In the genomic region with DNA sequence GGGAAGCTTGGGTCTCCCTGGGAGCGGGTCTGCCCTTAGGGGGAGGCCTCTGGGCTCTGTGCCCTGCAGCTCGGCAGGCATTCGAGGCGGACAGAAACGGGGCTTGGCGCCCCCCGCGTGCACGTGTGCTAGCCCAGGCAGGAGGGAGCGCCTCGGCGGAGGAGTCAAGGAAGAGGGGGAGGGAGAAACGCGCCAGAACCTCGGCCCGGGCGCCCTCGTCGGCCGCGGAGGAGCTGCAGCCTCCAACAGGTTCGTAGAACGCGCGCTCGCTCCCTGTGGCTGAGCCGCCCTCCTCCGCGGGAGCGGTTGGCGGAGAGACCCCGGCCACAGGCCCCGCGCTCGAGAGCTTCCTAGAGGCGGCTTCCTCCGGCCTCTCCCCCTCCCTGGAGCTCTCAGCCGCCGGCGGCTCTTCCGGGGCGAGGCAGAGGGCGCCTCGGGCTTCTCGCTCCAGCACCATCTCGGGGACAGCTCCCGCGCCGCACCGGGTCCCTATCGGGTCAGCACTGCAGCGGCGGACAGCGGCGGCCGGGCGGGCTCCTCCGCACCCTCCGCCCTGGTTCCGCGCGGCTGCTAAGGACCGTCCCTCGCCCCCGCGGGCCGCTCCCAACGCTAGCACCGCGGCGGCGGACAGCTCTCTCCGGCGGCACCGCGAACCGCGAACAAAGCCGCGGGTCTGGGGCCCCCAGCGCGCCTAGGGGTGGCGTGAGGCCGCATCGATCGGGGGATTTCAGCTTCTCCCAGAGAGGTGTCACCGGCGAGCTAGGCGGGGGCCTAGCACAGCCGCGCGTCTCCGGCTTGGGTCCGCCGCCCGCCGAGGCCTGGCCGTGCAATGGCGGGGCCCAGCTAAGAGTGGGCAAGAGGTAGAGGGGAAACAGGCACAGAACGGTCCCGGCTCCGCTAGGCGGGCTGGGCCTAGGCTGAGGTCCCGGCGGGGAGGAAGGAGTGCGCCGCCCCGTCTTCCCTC, we compare ENCODE assay signal across 2 cellular contexts.
A peak's percentile ranks its signal among the peaks of the same experiment; 100 is the strongest.
TF ChIP-seq lines count a peak whose summit lies in the region.

No MANE protein-coding gene starts in this region.

TF ChIP-seq in HEK293, 187 proteins besides CTCF, POLR2A, EP300 and RAD21 (continues in another document):
- TF ChIP-seq, protein P1, sequence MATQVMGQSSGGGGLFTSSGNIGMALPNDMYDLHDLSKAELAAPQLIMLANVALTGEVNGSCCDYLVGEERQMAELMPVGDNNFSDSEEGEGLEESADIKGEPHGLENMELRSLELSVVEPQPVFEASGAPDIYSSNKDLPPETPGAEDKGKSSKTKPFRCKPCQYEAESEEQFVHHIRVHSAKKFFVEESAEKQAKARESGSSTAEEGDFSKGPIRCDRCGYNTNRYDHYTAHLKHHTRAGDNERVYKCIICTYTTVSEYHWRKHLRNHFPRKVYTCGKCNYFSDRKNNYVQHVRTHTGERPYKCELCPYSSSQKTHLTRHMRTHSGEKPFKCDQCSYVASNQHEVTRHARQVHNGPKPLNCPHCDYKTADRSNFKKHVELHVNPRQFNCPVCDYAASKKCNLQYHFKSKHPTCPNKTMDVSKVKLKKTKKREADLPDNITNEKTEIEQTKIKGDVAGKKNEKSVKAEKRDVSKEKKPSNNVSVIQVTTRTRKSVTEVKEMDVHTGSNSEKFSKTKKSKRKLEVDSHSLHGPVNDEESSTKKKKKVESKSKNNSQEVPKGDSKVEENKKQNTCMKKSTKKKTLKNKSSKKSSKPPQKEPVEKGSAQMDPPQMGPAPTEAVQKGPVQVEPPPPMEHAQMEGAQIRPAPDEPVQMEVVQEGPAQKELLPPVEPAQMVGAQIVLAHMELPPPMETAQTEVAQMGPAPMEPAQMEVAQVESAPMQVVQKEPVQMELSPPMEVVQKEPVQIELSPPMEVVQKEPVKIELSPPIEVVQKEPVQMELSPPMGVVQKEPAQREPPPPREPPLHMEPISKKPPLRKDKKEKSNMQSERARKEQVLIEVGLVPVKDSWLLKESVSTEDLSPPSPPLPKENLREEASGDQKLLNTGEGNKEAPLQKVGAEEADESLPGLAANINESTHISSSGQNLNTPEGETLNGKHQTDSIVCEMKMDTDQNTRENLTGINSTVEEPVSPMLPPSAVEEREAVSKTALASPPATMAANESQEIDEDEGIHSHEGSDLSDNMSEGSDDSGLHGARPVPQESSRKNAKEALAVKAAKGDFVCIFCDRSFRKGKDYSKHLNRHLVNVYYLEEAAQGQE (tag by site-specific recombination; IDR thresholded peaks at IDR 0.05), result peak; percentile 100
- TF ChIP-seq, protein P2, sequence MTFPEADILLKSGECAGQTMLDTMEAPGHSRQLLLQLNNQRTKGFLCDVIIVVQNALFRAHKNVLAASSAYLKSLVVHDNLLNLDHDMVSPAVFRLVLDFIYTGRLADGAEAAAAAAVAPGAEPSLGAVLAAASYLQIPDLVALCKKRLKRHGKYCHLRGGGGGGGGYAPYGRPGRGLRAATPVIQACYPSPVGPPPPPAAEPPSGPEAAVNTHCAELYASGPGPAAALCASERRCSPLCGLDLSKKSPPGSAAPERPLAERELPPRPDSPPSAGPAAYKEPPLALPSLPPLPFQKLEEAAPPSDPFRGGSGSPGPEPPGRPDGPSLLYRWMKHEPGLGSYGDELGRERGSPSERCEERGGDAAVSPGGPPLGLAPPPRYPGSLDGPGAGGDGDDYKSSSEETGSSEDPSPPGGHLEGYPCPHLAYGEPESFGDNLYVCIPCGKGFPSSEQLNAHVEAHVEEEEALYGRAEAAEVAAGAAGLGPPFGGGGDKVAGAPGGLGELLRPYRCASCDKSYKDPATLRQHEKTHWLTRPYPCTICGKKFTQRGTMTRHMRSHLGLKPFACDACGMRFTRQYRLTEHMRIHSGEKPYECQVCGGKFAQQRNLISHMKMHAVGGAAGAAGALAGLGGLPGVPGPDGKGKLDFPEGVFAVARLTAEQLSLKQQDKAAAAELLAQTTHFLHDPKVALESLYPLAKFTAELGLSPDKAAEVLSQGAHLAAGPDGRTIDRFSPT (tag by site-specific recombination; IDR thresholded peaks at IDR 0.05), result 0 out of 2 replicates have a peak, but pooled peaks have one; percentile 29
- TF ChIP-seq, protein P3, sequence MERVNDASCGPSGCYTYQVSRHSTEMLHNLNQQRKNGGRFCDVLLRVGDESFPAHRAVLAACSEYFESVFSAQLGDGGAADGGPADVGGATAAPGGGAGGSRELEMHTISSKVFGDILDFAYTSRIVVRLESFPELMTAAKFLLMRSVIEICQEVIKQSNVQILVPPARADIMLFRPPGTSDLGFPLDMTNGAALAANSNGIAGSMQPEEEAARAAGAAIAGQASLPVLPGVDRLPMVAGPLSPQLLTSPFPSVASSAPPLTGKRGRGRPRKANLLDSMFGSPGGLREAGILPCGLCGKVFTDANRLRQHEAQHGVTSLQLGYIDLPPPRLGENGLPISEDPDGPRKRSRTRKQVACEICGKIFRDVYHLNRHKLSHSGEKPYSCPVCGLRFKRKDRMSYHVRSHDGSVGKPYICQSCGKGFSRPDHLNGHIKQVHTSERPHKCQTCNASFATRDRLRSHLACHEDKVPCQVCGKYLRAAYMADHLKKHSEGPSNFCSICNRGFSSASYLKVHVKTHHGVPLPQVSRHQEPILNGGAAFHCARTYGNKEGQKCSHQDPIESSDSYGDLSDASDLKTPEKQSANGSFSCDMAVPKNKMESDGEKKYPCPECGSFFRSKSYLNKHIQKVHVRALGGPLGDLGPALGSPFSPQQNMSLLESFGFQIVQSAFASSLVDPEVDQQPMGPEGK (tag by site-specific recombination; IDR thresholded peaks at IDR 0.05), result peak; percentile 77
- TF ChIP-seq ZSCAN30 (tag by site-specific recombination; IDR thresholded peaks at IDR 0.05) (peak; percentile 90), ZNF37A (tag by site-specific recombination; IDR thresholded peaks at IDR 0.05) (no peak)
- TF ChIP-seq, protein P4, sequence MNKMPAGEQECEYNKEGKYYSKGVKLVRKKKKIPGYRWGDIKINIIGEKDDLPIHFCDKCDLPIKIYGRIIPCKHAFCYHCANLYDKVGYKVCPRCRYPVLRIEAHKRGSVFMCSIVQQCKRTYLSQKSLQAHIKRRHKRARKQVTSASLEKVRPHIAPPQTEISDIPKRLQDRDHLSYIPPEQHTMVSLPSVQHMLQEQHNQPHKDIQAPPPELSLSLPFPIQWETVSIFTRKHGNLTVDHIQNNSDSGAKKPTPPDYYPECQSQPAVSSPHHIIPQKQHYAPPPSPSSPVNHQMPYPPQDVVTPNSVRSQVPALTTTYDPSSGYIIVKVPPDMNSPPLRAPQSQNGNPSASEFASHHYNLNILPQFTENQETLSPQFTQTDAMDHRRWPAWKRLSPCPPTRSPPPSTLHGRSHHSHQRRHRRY (tag by site-specific recombination; IDR thresholded peaks at IDR 0.05), result no peak

TF ChIP-seq in HepG2, 621 proteins besides CTCF, POLR2A, EP300 and RAD21 (continued from another document and continues in another):
- TF ChIP-seq, protein P5, sequence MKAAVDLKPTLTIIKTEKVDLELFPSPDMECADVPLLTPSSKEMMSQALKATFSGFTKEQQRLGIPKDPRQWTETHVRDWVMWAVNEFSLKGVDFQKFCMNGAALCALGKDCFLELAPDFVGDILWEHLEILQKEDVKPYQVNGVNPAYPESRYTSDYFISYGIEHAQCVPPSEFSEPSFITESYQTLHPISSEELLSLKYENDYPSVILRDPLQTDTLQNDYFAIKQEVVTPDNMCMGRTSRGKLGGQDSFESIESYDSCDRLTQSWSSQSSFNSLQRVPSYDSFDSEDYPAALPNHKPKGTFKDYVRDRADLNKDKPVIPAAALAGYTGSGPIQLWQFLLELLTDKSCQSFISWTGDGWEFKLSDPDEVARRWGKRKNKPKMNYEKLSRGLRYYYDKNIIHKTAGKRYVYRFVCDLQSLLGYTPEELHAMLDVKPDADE (CRISPR knock-in tag; IDR thresholded peaks at IDR 0.05), result peak; percentile 100
- TF ChIP-seq ZMYM4 (CRISPR knock-in tag; IDR thresholded peaks at IDR 0.05) (peak; percentile 98), FOXK1 (CRISPR knock-in tag; IDR thresholded peaks at IDR 0.05; ENCODE audit: borderline replicate concordance, low read depth) (peak; percentile 99), CBFB (CRISPR knock-in tag; IDR thresholded peaks at IDR 0.05) (peak; percentile 98), POLR2AphosphoS2 (IDR thresholded peaks at IDR 0.05; ENCODE audit: low read depth, low read length) (no peak), SAP130 (CRISPR knock-in tag; IDR thresholded peaks at IDR 0.05; ENCODE audit: low read depth) (peak; percentile 100), ZNF292 (CRISPR knock-in tag; IDR thresholded peaks at IDR 0.05; ENCODE audit: borderline replicate concordance, low read depth) (no peak), SRY (CRISPR knock-in tag; IDR thresholded peaks at IDR 0.05) (peak; percentile 100), FOSL1 (CRISPR knock-in tag; IDR thresholded peaks at IDR 0.05; ENCODE audit: borderline replicate concordance) (peak; percentile 87), ZMYM2 (CRISPR knock-in tag; IDR thresholded peaks at IDR 0.05) (peak; percentile 87), ZFP37 (CRISPR knock-in tag; IDR thresholded peaks at IDR 0.05; ENCODE audit: borderline replicate concordance) (peak; percentile 100), ZSCAN29 (CRISPR knock-in tag; conservative IDR thresholded peaks at IDR 0.05) (peak; percentile 97), GZF1 (CRISPR knock-in tag; IDR thresholded peaks at IDR 0.05) (peak; percentile 96), NFRKB (IDR thresholded peaks at IDR 0.05) (no peak), ZNF775 (CRISPR knock-in tag; IDR thresholded peaks at IDR 0.05; ENCODE audit: borderline replicate concordance) (peak; percentile 98)
- TF ChIP-seq, protein P6, sequence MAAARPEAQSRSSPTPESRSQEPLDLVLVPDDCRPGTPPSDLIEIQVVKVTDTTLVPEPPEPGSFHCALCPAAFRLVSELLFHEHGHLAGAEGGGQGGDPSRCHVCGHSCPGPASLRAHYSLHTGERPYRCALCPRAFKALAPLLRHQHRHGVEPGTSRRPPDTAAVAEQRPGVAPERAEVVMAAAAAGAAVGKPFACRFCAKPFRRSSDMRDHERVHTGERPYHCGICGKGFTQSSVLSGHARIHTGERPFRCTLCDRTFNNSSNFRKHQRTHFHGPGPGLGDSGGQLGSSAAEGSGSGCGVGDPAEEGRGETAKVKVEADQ (CRISPR knock-in tag; IDR thresholded peaks at IDR 0.05; ENCODE audit: borderline replicate concordance), result peak; percentile 100
- TF ChIP-seq, protein P7, sequence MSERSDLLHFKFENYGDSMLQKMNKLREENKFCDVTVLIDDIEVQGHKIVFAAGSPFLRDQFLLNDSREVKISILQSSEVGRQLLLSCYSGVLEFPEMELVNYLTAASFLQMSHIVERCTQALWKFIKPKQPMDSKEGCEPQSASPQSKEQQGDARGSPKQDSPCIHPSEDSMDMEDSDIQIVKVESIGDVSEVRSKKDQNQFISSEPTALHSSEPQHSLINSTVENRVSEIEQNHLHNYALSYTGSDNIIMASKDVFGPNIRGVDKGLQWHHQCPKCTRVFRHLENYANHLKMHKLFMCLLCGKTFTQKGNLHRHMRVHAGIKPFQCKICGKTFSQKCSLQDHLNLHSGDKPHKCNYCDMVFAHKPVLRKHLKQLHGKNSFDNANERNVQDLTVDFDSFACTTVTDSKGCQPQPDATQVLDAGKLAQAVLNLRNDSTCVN (CRISPR knock-in tag; IDR thresholded peaks at IDR 0.05; ENCODE audit: borderline replicate concordance), result peak; percentile 99
- TF ChIP-seq, protein P8, sequence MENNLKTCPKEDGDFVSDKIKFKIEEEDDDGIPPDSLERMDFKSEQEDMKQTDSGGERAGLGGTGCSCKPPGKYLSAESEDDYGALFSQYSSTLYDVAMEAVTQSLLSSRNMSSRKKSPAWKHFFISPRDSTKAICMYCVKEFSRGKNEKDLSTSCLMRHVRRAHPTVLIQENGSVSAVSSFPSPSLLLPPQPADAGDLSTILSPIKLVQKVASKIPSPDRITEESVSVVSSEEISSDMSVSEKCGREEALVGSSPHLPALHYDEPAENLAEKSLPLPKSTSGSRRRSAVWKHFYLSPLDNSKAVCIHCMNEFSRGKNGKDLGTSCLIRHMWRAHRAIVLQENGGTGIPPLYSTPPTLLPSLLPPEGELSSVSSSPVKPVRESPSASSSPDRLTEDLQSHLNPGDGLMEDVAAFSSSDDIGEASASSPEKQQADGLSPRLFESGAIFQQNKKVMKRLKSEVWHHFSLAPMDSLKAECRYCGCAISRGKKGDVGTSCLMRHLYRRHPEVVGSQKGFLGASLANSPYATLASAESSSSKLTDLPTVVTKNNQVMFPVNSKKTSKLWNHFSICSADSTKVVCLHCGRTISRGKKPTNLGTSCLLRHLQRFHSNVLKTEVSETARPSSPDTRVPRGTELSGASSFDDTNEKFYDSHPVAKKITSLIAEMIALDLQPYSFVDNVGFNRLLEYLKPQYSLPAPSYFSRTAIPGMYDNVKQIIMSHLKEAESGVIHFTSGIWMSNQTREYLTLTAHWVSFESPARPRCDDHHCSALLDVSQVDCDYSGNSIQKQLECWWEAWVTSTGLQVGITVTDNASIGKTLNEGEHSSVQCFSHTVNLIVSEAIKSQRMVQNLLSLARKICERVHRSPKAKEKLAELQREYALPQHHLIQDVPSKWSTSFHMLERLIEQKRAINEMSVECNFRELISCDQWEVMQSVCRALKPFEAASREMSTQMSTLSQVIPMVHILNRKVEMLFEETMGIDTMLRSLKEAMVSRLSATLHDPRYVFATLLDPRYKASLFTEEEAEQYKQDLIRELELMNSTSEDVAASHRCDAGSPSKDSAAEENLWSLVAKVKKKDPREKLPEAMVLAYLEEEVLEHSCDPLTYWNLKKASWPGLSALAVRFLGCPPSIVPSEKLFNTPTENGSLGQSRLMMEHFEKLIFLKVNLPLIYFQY (CRISPR knock-in tag; IDR thresholded peaks at IDR 0.05; ENCODE audit: borderline replicate concordance), result peak; percentile 100
- TF ChIP-seq, protein P9, sequence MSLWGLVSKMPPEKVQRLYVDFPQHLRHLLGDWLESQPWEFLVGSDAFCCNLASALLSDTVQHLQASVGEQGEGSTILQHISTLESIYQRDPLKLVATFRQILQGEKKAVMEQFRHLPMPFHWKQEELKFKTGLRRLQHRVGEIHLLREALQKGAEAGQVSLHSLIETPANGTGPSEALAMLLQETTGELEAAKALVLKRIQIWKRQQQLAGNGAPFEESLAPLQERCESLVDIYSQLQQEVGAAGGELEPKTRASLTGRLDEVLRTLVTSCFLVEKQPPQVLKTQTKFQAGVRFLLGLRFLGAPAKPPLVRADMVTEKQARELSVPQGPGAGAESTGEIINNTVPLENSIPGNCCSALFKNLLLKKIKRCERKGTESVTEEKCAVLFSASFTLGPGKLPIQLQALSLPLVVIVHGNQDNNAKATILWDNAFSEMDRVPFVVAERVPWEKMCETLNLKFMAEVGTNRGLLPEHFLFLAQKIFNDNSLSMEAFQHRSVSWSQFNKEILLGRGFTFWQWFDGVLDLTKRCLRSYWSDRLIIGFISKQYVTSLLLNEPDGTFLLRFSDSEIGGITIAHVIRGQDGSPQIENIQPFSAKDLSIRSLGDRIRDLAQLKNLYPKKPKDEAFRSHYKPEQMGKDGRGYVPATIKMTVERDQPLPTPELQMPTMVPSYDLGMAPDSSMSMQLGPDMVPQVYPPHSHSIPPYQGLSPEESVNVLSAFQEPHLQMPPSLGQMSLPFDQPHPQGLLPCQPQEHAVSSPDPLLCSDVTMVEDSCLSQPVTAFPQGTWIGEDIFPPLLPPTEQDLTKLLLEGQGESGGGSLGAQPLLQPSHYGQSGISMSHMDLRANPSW (CRISPR knock-in tag; IDR thresholded peaks at IDR 0.05; ENCODE audit: borderline replicate concordance), result peak; percentile 94; the same call in 1 of the 2 replicates
- TF ChIP-seq, protein P10, sequence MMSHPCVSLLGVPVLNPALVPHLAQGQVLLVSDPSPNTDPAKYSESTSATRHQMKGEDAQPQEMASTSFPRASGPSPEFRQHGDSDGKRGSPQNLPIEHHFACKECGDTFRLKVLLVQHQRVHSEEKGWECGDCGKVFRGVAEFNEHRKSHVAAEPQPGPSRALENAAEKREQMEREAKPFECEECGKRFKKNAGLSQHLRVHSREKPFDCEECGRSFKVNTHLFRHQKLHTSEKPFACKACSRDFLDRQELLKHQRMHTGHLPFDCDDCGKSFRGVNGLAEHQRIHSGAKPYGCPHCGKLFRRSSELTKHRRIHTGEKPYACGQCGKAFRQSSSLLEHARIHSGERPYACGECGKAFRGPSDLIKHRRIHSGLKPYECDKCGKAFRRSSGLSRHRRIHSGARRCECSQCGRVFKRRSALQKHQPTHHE (CRISPR knock-in tag; IDR thresholded peaks at IDR 0.05; ENCODE audit: borderline replicate concordance), result peak; percentile 100
